Comparison of ENCODE assay signal across 29 cellular contexts in genomic region chr4:188130355-188130754, GRCh38. TPM values are rescaled to one million over a fixed set of nuclear protein-coding genes. Genes with fewer than 3 reads are reported as not detected.
"Had no signal": no experiment of that assay in that cellular context is flagged by ENCODE, and none has a peak within 500 bp of the region (broad histone marks: within the 10 kb centered on the region; RNA-seq: fewer than 3 reads in every experiment).

No MANE protein-coding gene starts in this region.

- H3K36me3 ChIP-seq: adrenal gland, gastroesophageal sphincter, heart right ventricle, left ventricle myocardium inferior, ovary, sigmoid colon, thoracic aorta, upper lobe of left lung had no signal

- H3K4me1 ChIP-seq: heart right ventricle, left ventricle myocardium inferior, sigmoid colon, upper lobe of left lung had no signal

- H3K27me3 ChIP-seq: adrenal gland, gastroesophageal sphincter, heart right ventricle, ovary, sigmoid colon, upper lobe of left lung had no signal

- H3K9me3 ChIP-seq: adrenal gland, gastroesophageal sphincter, heart right ventricle, left ventricle myocardium inferior, ovary, sigmoid colon, thoracic aorta, upper lobe of left lung had no signal

- ATAC-seq: activated naive CD4-positive, alpha-beta T cell treated with anti-CD3 and anti-CD28 coated beads, Interleukin-2, amount 50 U/mL, for 72 hours; gastroesophageal sphincter; heart right ventricle; stimulated activated memory B cell treated with anti-CD40 and anti-IgM and Interleukin-4, amounts not matched to agents 10 μg/mL and 1 μg/mL and 100 μg/mL, for 72 hours had no signal

- H3K4me3 ChIP-seq: adrenal gland, gastroesophageal sphincter, heart right ventricle, left ventricle myocardium inferior, ovary, sigmoid colon, thoracic aorta, upper lobe of left lung had no signal

- H3K27ac ChIP-seq: adrenal gland, gastroesophageal sphincter, heart right ventricle, left ventricle myocardium inferior, ovary, sigmoid colon, thoracic aorta, upper lobe of left lung had no signal

- DNase-seq: activated B cell treated with CpG ODN at 0.5 μM for 24 hours; activated CD4-positive, alpha-beta memory T cell treated with anti-CD3 and anti-CD28 coated beads for 36 hours; activated CD4-positive, alpha-beta T cell treated with anti-CD3 and anti-CD28 coated beads for 4 hours; activated gamma-delta T cell treated with Interleukin-2 at 50 U/mL for 16 hours; activated T-cell treated with anti-CD3 and anti-CD28 coated beads for 4 hours; adrenal gland; cerebellar nuclear complex; dermis blood vessel endothelial cell; erythroblast; heart right ventricle; immature natural killer cell; kidney glomerular epithelial cell; left ventricle myocardium inferior; mammary epithelial cell; naive B cell; ovary; sigmoid colon; stimulated activated CD4-positive, alpha-beta T cell treated with anti-CD3 and anti-CD28 coated beads, Interleukin-4, amount 100 ng/mL, for 4 hours; upper lobe of left lung had no signal

- FAIRE-seq: astrocyte, bronchial epithelial cell, TTC549 had no signal

RNA-seq across cellular contexts. Expression of gene TRIML1, which starts 8.9 kb away (rescaled TPM):
- total RNA-seq: activated B cell treated with CpG ODN at 0.5 μM for 24 hours; activated CD4-positive, alpha-beta memory T cell treated with anti-CD3 and anti-CD28 coated beads for 36 hours; activated naive CD4-positive, alpha-beta T cell treated with anti-CD3 and anti-CD28 coated beads, Interleukin-2, amount 50 U/mL, for 72 hours; activated T-helper 1 cell treated with anti-CD3 and anti-CD28 coated beads, Interleukin-12 subunit alpha, Interleukin-12 subunit beta, Interleukin-2, Interleukin-4 antibody, amounts not matched to agents 30 ng/mL and 10 ng/mL and 1 ng/mL, durations not matched to agents 14 hours and 24 hours and 36 hours; adrenal gland; astrocyte; bronchial epithelial cell; dermis blood vessel endothelial cell; gastroesophageal sphincter; heart right ventricle; left ventricle myocardium inferior; mammary epithelial cell; mononuclear cell; ovary; pulmonary artery endothelial cell; sigmoid colon; thoracic aorta; upper lobe of left lung had no signal
- polyA plus RNA-seq: adrenal gland, heart right ventricle, immature natural killer cell, mammary epithelial cell, ovary, sigmoid colon had no signal

RNA-seq across cellular contexts. Expression of gene TRIML2, which starts 21.0 kb away (rescaled TPM):
- total RNA-seq: activated B cell treated with CpG ODN at 0.5 μM for 24 hours; activated CD4-positive, alpha-beta memory T cell treated with anti-CD3 and anti-CD28 coated beads for 36 hours; activated naive CD4-positive, alpha-beta T cell treated with anti-CD3 and anti-CD28 coated beads, Interleukin-2, amount 50 U/mL, for 72 hours; activated T-helper 1 cell treated with anti-CD3 and anti-CD28 coated beads, Interleukin-12 subunit alpha, Interleukin-12 subunit beta, Interleukin-2, Interleukin-4 antibody, amounts not matched to agents 30 ng/mL and 10 ng/mL and 1 ng/mL, durations not matched to agents 14 hours and 24 hours and 36 hours; bronchial epithelial cell; heart right ventricle; left ventricle myocardium inferior; mononuclear cell; ovary; sigmoid colon; thoracic aorta; upper lobe of left lung had no signal
- polyA plus RNA-seq: immature natural killer cell, ovary, sigmoid colon had no signal
